In the genomic region with DNA sequence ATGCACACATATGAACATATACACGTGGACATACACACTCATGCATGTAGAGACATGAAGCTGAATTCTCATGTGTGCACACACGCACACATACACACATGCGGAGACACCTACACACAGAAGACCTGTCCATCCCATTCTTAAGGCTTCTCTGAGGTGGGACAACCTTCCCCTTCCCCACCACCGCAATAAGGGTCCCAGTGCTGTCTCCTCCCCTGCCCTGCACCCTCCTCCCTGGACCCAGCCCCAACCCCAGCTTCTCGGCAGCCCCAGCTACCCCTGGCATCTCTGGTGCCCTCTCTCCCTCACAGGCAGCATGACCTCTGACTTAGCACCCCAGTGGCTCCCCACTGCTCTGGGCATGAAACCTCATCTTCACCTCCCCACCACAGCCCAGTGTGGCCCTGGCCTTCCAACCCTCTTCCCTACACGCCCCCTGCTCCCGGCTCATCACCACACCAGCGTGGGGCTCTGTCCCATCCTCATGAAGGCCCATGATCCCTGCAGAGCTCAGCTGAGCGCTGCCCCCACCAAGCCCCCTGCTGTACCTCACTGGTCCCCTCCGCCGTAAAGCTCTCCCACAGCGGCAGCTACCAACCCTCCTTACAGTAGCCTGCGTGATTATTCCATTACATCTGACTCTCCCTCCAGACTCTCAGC, we compare ENCODE assay signal across 26 cellular contexts.
"Had no signal": no experiment of that assay in that cellular context is flagged by ENCODE, and none has a peak within 500 bp of the region (broad histone marks: within the 10 kb centered on the region; RNA-seq: fewer than 3 reads in every experiment).

No MANE protein-coding gene starts in this region.

- H3K9me3 Mint-ChIP-seq: natural killer cell; stimulated activated naive CD8-positive, alpha-beta T cell treated with anti-CD3 and anti-CD28 coated beads, Interleukin-15, Interleukin-2, amounts not matched to agents 100 ng/mL and 50 ng/mL, for 24 hours had no signal

- FAIRE-seq: islet of Langerhans had no signal

- H3K36me3 Mint-ChIP-seq: activated naive CD8-positive, alpha-beta T cell; memory B cell; natural killer cell; type B pancreatic cell had no signal

- H3K4me1 Mint-ChIP-seq: memory B cell, natural killer cell had no signal

- H3K27me3 ChIP-seq: body of pancreas, right lobe of liver had no signal

- H3K4me3 ChIP-seq: body of pancreas, coronary artery, dorsolateral prefrontal cortex, right lobe of liver, skin epidermis, thoracic aorta had no signal

- H3K27ac ChIP-seq: body of pancreas, coronary artery, dorsolateral prefrontal cortex, right lobe of liver, skin epidermis, thoracic aorta had no signal

- DNase-seq: activated CD4-positive, alpha-beta T cell treated with anti-CD3 and anti-CD28 coated beads for 4 hours; activated CD4-positive, alpha-beta T cell treated with anti-CD3 and anti-CD28 coated beads, Interleukin-2, amount 50 U/mL, for 4 hours; activated CD4-positive, CD25-positive, alpha-beta regulatory T cell; activated effector memory CD4-positive, alpha-beta T cell treated with Interleukin-2 at 50 U/mL for 16 hours; activated naive CD4-positive, alpha-beta T cell treated with Interleukin-2 at 50 U/mL for 16 hours; activated T-cell treated with anti-CD3 and anti-CD28 coated beads for 4 hours; aorta; body of pancreas; cerebellar nuclear complex; dorsolateral prefrontal cortex; effector memory CD8-positive, alpha-beta T cell; erythroblast; foreskin fibroblast; left cardiac atrium; natural killer cell; right lobe of liver; stimulated activated CD4-positive, alpha-beta T cell treated with anti-CD3 and anti-CD28 coated beads, Interleukin-12 subunit alpha, Interleukin-12 subunit beta, amount 100 ng/mL, for 4 hours; stimulated activated CD4-positive, alpha-beta T cell treated with anti-CD3 and anti-CD28 coated beads, Interleukin-4, amount 100 ng/mL, for 1 hour had no signal

- H3K4me1 ChIP-seq: right lobe of liver had no signal

- H3K27ac Mint-ChIP-seq: activated naive CD8-positive, alpha-beta T cell; effector memory CD8-positive, alpha-beta T cell; memory B cell; natural killer cell; stimulated activated naive CD8-positive, alpha-beta T cell treated with anti-CD3 and anti-CD28 coated beads, Interleukin-15, Interleukin-2, amounts not matched to agents 100 ng/mL and 50 ng/mL, for 24 hours; type B pancreatic cell had no signal

- ATAC-seq: body of pancreas; effector memory CD8-positive, alpha-beta T cell; left cardiac atrium; right lobe of liver had no signal

- H3K9me3 ChIP-seq: body of pancreas, right lobe of liver, thoracic aorta had no signal

- H3K36me3 ChIP-seq: right lobe of liver, thoracic aorta had no signal

- H3K27me3 Mint-ChIP-seq: stimulated activated naive CD8-positive, alpha-beta T cell treated with anti-CD3 and anti-CD28 coated beads, Interleukin-15, Interleukin-2, amounts not matched to agents 100 ng/mL and 50 ng/mL, for 24 hours had no signal

- H3K4me3 Mint-ChIP-seq: activated naive CD8-positive, alpha-beta T cell; effector memory CD8-positive, alpha-beta T cell; memory B cell; natural killer cell; stimulated activated naive CD8-positive, alpha-beta T cell treated with anti-CD3 and anti-CD28 coated beads, Interleukin-15, Interleukin-2, amounts not matched to agents 100 ng/mL and 50 ng/mL, for 24 hours; type B pancreatic cell had no signal
